Comparison of ENCODE assay signal across 17 cellular contexts in genomic region chr16:19711643-19712042, GRCh38. TPM values are rescaled to one million over a fixed set of nuclear protein-coding genes. Genes with fewer than 3 reads are reported as not detected.
DNase-seq lines count a peak whose midpoint lies in the region; ATAC-seq, FAIRE-seq and TF ChIP-seq lines count a peak whose summit lies in the region.
"Had no signal": no experiment of that assay in that cellular context is flagged by ENCODE, and none has a peak within 500 bp of the region (broad histone marks: within the 10 kb centered on the region; RNA-seq: fewer than 3 reads in every experiment).

No MANE protein-coding gene starts in this region.

- H2AFZ ChIP-seq in K562 (ENCODE audit: low read depth, low read length) (no peak overlapping the region), PC-9 (no peak overlapping the region)

- peaks cover 8 to 46% (median 23%) of the 10 kb centered on the region in 5 donors for H3K36me3 Mint-ChIP-seq in naive thymus-derived CD4-positive, alpha-beta T cell

- H3K4me3 Mint-ChIP-seq in naive thymus-derived CD4-positive, alpha-beta T cell = no peak overlapping the region
- H3K4me3 Mint-ChIP-seq: CD8-positive, alpha-beta T cell had no signal

- H3K9ac ChIP-seq in K562 (ENCODE audit: insufficient read depth in 1 of 2, low read depth in 2 of 2, low read length in 2 of 2) (peak overlapping the region in 1 of 2 experiments; percentile 54; a peak in 1 of 4 replicates), subcutaneous abdominal adipose tissue (ENCODE audit: low read length in 5 of 5) (no peak overlapping the region)

- peaks cover 11% of the 10 kb centered on the region for H3K9me1 ChIP-seq in K562 (ENCODE audit: control insufficient read depth, insufficient read depth, low read length)

- intact Hi-C loops in left ventricle myocardium inferior (cut with micrococcal nuclease) (no loop called here), Right ventricle myocardium superior (cut with DNase I) (no loop called here), K562 (cut with micrococcal nuclease) (no loop called here), lower lobe of right lung (cut with DNase I) (no loop called here), PC-9 (cut with micrococcal nuclease; ENCODE audit: unreplicated experiment) (loop anchor here (10.0 kb wide), 1 partner anchor 103 kb away; no protein-coding TSS in a partner anchor)
- intact Hi-C loops in naive thymus-derived CD4-positive, alpha-beta T cell (cut with micrococcal nuclease) = no loop called here

- H4K20me1 ChIP-seq in K562 (replicated peaks; ENCODE audit: control insufficient read depth, insufficient read depth, low read length) = peaks cover 36% of the 10 kb centered on the region; the same call in 1 of the 2 replicates
- H4K20me1 ChIP-seq in PC-9 (ENCODE audit: insufficient read depth) = peaks cover 23% of the 10 kb centered on the region

- DNase-seq in left ventricle myocardium inferior (no peak), Right ventricle myocardium superior (no peak), K562 (ENCODE audit: extremely low read depth in 1 of 4, low spot score in 3 of 4) (no peak), lower lobe of right lung (no peak), T-helper 9 cell (no peak), PC-9 (no peak)
- DNase-seq in naive thymus-derived CD4-positive, alpha-beta T cell = no peak
- DNase-seq: CD8-positive, alpha-beta T cell; DND-41; GF-D8; GOT3; MG63; NCI-H1105; NCI-H1694 treated with DMSO at 0.1 percent for 48 hours; NCI-H2171 treated with DMSO at 0.1 percent for 48 hours; NCI-H510A had no signal

- H3K27me3 Mint-ChIP-seq in naive thymus-derived CD4-positive, alpha-beta T cell = no peaks in the 10 kb centered on the region

- peak; percentile 35; the same call in 1 of the 2 replicates for TF ChIP-seq POLR2A in K562 (conservative IDR thresholded peaks at IDR 0.05)

- H3K79me2 ChIP-seq in K562 (ENCODE audit: control insufficient read depth, insufficient read depth, low read length) (peaks cover 72% of the 10 kb centered on the region), PC-9 (ENCODE audit: low read depth) (peaks cover 53% of the 10 kb centered on the region)

- no peak for ATAC-seq in Right ventricle myocardium superior (ENCODE audit: poor library complexity)
- ATAC-seq in K562 = no peak
- no peak for ATAC-seq in naive thymus-derived CD4-positive, alpha-beta T cell
- no peak for ATAC-seq in lower lobe of right lung
- ATAC-seq: CD8-positive, alpha-beta T cell had no signal

- POLR2A ChIA-PET in K562 (lab: Yijun Ruan, JAX) = interaction anchor here (1.1 kb wide), 1 partner anchor 15 kb away, joined by 5 read pairs; no protein-coding TSS in a partner anchor
- POLR2A ChIA-PET in naive thymus-derived CD4-positive, alpha-beta T cell (lab: Charles Lee) = no interaction called here
- POLR2A ChIA-PET in PC-9 (lab: Charles Lee; ENCODE audit: unreplicated experiment) = interaction anchor here (0.6 kb wide), 1 partner anchor 11 kb away, joined by 3 read pairs; no protein-coding TSS in a partner anchor

- no peak for TF ChIP-seq EP300 in K562 (IDR thresholded peaks at IDR 0.05; ENCODE audit: low read length)

- peaks cover 0 to 2% (median 0%) of the 10 kb centered on the region in 11 donors for H3K9me3 Mint-ChIP-seq in naive thymus-derived CD4-positive, alpha-beta T cell
- H3K9me3 Mint-ChIP-seq: CD8-positive, alpha-beta T cell had no signal

- H3K27me3 ChIP-seq in left ventricle myocardium inferior (ENCODE audit: low read depth) (no peaks in the 10 kb centered on the region), K562 (ENCODE audit: control insufficient read depth in 2 of 2, insufficient read depth in 2 of 2, low read length in 2 of 2) (no peaks in the 10 kb centered on the region), subcutaneous abdominal adipose tissue (ENCODE audit: control insufficient read depth in 5 of 5, insufficient read depth in 4 of 5, low read length in 5 of 5) (no peaks in the 10 kb centered on the region), lower lobe of right lung (ENCODE audit: low read depth) (no peaks in the 10 kb centered on the region), PC-9 (ENCODE audit: insufficient read depth, low read depth) (no peaks in the 10 kb centered on the region)
- H3K27me3 ChIP-seq in naive thymus-derived CD4-positive, alpha-beta T cell (ENCODE audit: control insufficient read depth in 2 of 2, insufficient read depth in 2 of 2, low read length in 2 of 2) = no peaks in the 10 kb centered on the region
- H3K27me3 ChIP-seq: MG63 had no signal

- peak overlapping the region in 6 of 9 donors; percentile 28 to 84 (median 48) for H3K27ac Mint-ChIP-seq in naive thymus-derived CD4-positive, alpha-beta T cell
- H3K27ac Mint-ChIP-seq: CD8-positive, alpha-beta T cell had no signal

- WGBS in K562 (ENCODE audit: insufficient coverage, low coverage, missing lambda C conversion rate) = 93% methylated on average over 12 of the region's 12 CpGs

- in situ Hi-C loops in K562 (cut with MboI) = no loop called here

- TF ChIP-seq CTCF in left ventricle myocardium inferior (IDR thresholded peaks at IDR 0.05; ENCODE audit: borderline replicate concordance) (no peak), K562 (IDR thresholded peaks at IDR 0.05 in 2 of 3, conservative IDR thresholded peaks at IDR 0.05 in 1 of 3; ENCODE audit: insufficient read depth in 2 of 3, low read depth in 1 of 3, low read length in 3 of 3) (no peak), lower lobe of right lung (IDR thresholded peaks at IDR 0.05) (no peak), PC-9 (conservative IDR thresholded peaks at IDR 0.05) (no peak)

- H3K4me1 ChIP-seq in left ventricle myocardium inferior (peaks cover 55% of the 10 kb centered on the region), K562 (replicated peaks in 1 of 2; ENCODE audit: control insufficient read depth in 2 of 2, insufficient read depth in 2 of 2, low read length in 2 of 2) (peaks cover 32 to 50% of the 10 kb centered on the region in 2 experiments; a peak in 4 of 5 replicates), subcutaneous abdominal adipose tissue (ENCODE audit: control insufficient read depth in 5 of 5, insufficient read depth in 5 of 5, low read length in 5 of 5) (peaks cover under 1 to 46% (median 12%) of the 10 kb centered on the region in 5 donors), lower lobe of right lung (peaks cover 12% of the 10 kb centered on the region), PC-9 (replicated peaks; ENCODE audit: insufficient read depth) (peaks cover 12% of the 10 kb centered on the region)
- H3K4me1 ChIP-seq in naive thymus-derived CD4-positive, alpha-beta T cell (ENCODE audit: control insufficient read depth in 2 of 2, insufficient read depth in 2 of 2, low read length in 2 of 2) = no peaks in the 10 kb centered on the region

- H3K27ac ChIP-seq in left ventricle myocardium inferior (replicated peaks) (peak overlapping the region; percentile 86), K562 (ENCODE audit: extremely low read depth, low read depth, low read length) (no peak overlapping the region; the same call in 2 of the 3 replicates), subcutaneous abdominal adipose tissue (ENCODE audit: low read depth, low read length) (peak overlapping the region; percentile 24), lower lobe of right lung (no peak overlapping the region), PC-9 (no peak overlapping the region)
- no peak overlapping the region for H3K27ac ChIP-seq in naive thymus-derived CD4-positive, alpha-beta T cell (ENCODE audit: low read depth, low read length)

- peaks cover 54% of the 10 kb centered on the region for H3K36me3 ChIP-seq in left ventricle myocardium inferior
- H3K36me3 ChIP-seq in K562 (ENCODE audit: control insufficient read depth, insufficient read depth, low read length) = peaks cover 93% of the 10 kb centered on the region
- H3K36me3 ChIP-seq in naive thymus-derived CD4-positive, alpha-beta T cell (ENCODE audit: control insufficient read depth in 2 of 3, insufficient read depth in 3 of 3, low read length in 3 of 3) = peaks cover 0 to 70% (median 11%) of the 10 kb centered on the region in 3 experiments
- peaks cover 0 to 57% (median 33%) of the 10 kb centered on the region in 5 donors for H3K36me3 ChIP-seq in subcutaneous abdominal adipose tissue (ENCODE audit: control insufficient read depth in 5 of 5, insufficient read depth in 5 of 5, low read length in 5 of 5)
- peaks cover 49% of the 10 kb centered on the region for H3K36me3 ChIP-seq in lower lobe of right lung
- H3K36me3 ChIP-seq in PC-9 (ENCODE audit: low read depth) = peaks cover 25% of the 10 kb centered on the region

- H3K4me3 ChIP-seq in left ventricle myocardium inferior = no peak overlapping the region
- H3K4me3 ChIP-seq in K562 = no peak overlapping the region
- no peak overlapping the region for H3K4me3 ChIP-seq in naive thymus-derived CD4-positive, alpha-beta T cell (ENCODE audit: low read length)
- no peak overlapping the region for H3K4me3 ChIP-seq in subcutaneous abdominal adipose tissue (ENCODE audit: low read depth in 1 of 5, low read length in 5 of 5)
- H3K4me3 ChIP-seq in lower lobe of right lung = no peak overlapping the region
- no peak overlapping the region for H3K4me3 ChIP-seq in PC-9
- H3K4me3 ChIP-seq: MG63 had no signal

- H3K9me3 ChIP-seq in left ventricle myocardium inferior (replicated peaks) (no peaks in the 10 kb centered on the region), K562 (replicated peaks; ENCODE audit: control insufficient read depth, insufficient read depth, low read depth, low read length) (no peaks in the 10 kb centered on the region), subcutaneous abdominal adipose tissue (ENCODE audit: control insufficient read depth in 5 of 5, low read length in 5 of 5) (no peaks in the 10 kb centered on the region), lower lobe of right lung (no peaks in the 10 kb centered on the region), PC-9 (ENCODE audit: insufficient read depth, low read depth) (no peaks in the 10 kb centered on the region)
- H3K9me3 ChIP-seq in naive thymus-derived CD4-positive, alpha-beta T cell (ENCODE audit: control insufficient read depth in 2 of 3, low read length in 3 of 3) = no peaks in the 10 kb centered on the region
- H3K9me3 ChIP-seq: MG63 had no signal

- CTCF ChIA-PET in K562 (lab: Yijun Ruan, JAX; ENCODE audit: low intra/inter-chr PET ratio) (no interaction called here), PC-9 (lab: Charles Lee) (no interaction called here)
- CTCF ChIA-PET in naive thymus-derived CD4-positive, alpha-beta T cell (lab: Charles Lee) = no interaction called here

- H3K4me1 Mint-ChIP-seq in naive thymus-derived CD4-positive, alpha-beta T cell = peaks cover 8 to 45% (median 34%) of the 10 kb centered on the region in 7 donors

- H3F3A ChIP-seq in PC-9 (ENCODE audit: insufficient read depth, low read depth) = peaks cover 14% of the 10 kb centered on the region

- no TSS peak for BruUV-seq in K562 (replicated peaks; lab: Mats Ljungman, UMichigan)
- no TSS peak for BruUV-seq in PC-9 (replicated peaks; lab: Mats Ljungman, UMichigan)

- H3K4me2 ChIP-seq in K562 (ENCODE audit: insufficient read depth, low read length) = no peak overlapping the region
- no peak overlapping the region for H3K4me2 ChIP-seq in PC-9

- FAIRE-seq in K562 (lab: Jason Lieb, UNC) = no peak

- no peaks in the 10 kb centered on the region for H3K9me2 ChIP-seq in PC-9 (ENCODE audit: insufficient read depth)

- TF ChIP-seq RAD21 in K562 (CRISPR knock-in tag; conservative IDR thresholded peaks at IDR 0.05 in 1 of 2, IDR thresholded peaks at IDR 0.05 in 1 of 2) = no peak

RNA-seq across cellular contexts. Expression of gene KNOP1, which starts 6.4 kb away (rescaled TPM):
- 6.7 TPM for total RNA-seq in left ventricle myocardium inferior
- total RNA-seq in Right ventricle myocardium superior = 6.2 TPM
- total RNA-seq in K562 (2011; cell fraction: chromatin; rRNA removed; ENCODE audit: low replicate concordance) = 52.3 and 57.2 TPM in 2 replicates
- total RNA-seq in K562 (2011; cell fraction: nucleolus; rRNA removed) = 32.2 and 36.4 TPM in 2 replicates
- 42.1 and 46.4 TPM in 2 replicates for total RNA-seq in K562 (2011; cell fraction: nucleoplasm; rRNA removed)
- 31.9 and 33.7 TPM in 2 replicates for total RNA-seq in K562 (2014; rRNA removed)
- total RNA-seq in K562 (2014; rRNA removed; fragmentation: Illumina TruSeq; extraction: Trizol) = 44.8 and 54.8 TPM in 2 replicates
- 53.1 and 53.4 TPM in 2 replicates for total RNA-seq in K562 (2015; rRNA removed; fragmentation: Illumina TruSeq; extraction: Trizol)
- total RNA-seq in K562 (2021) = 35.8 and 38.2 TPM in 2 replicates
- polyA plus RNA-seq in K562 (2011; rRNA removed) = 15.4 and 22.4 TPM in 2 replicates
- 9.7 and 11.0 TPM in 2 replicates for polyA plus RNA-seq in K562 (2011; cell fraction: cytosol; rRNA removed)
- polyA plus RNA-seq in K562 (2011; cell fraction: nucleus; rRNA removed) = 15.8 and 17.5 TPM in 2 replicates
- polyA plus RNA-seq in K562 (2012) = 18.9 and 30.8 TPM in 2 replicates
- polyA plus RNA-seq in K562 (2014; fragmentation: Illumina TruSeq; extraction: Trizol) = 43.0 and 57.6 TPM in 2 replicates
- polyA plus RNA-seq in K562 (2014; fragmentation: Nextera tagmentation; extraction: Ambion mirVana) = 10 to 100 TPM; 39.3 to 50.9 TPM
- 38.6 and 48.6 TPM in 2 replicates for polyA plus RNA-seq in K562 (2014; rRNA removed)
- 26.5 and 31.7 TPM in 2 replicates for polyA minus RNA-seq in K562 (2011; rRNA and poly(A)+ RNA removed)
- 12.3 and 13.9 TPM in 2 replicates for polyA minus RNA-seq in K562 (2011; cell fraction: cytosol; rRNA and poly(A)+ RNA removed)
- polyA minus RNA-seq in K562 (2011; cell fraction: nucleus; rRNA and poly(A)+ RNA removed) = 10.8 and 15.9 TPM in 2 replicates
- 10 to 100 TPM in 3 of 5 experiments, 1 to 10 TPM in 2; 6.4 to 20.6 (median 18.5) TPM for total RNA-seq in naive thymus-derived CD4-positive, alpha-beta T cell
- 10 to 100 TPM in 1 of 2 donors, 1 to 10 TPM in 1; 9.8 to 13.4 TPM for polyA plus RNA-seq in naive thymus-derived CD4-positive, alpha-beta T cell
- total RNA-seq in lower lobe of right lung = 10.9 TPM
- total RNA-seq in PC-9 (2021) = 60.4 TPM in 2 replicates

RNA-seq across cellular contexts. Expression of gene IQCK, which starts 6.4 kb away (rescaled TPM):
- total RNA-seq in left ventricle myocardium inferior (6.0 TPM), Right ventricle myocardium superior (6.5 TPM), K562 (2014; rRNA removed) (4.9 and 6.4 TPM in 2 replicates), K562 (2014; rRNA removed; fragmentation: Illumina TruSeq; extraction: Trizol) (5.4 and 5.7 TPM in 2 replicates), K562 (2015; rRNA removed; fragmentation: Illumina TruSeq; extraction: Trizol) (5.3 and 5.6 TPM in 2 replicates), K562 (2021) (6.2 and 7.3 TPM in 2 replicates), lower lobe of right lung (14.1 TPM), PC-9 (2021) (21.0 and 21.6 TPM in 2 replicates)
- total RNA-seq in K562 (2011; cell fraction: chromatin; rRNA removed; ENCODE audit: low replicate concordance) = 18.2 and 23.3 TPM in 2 replicates
- total RNA-seq in K562 (2011; cell fraction: nucleolus; rRNA removed) = 13.7 and 15.2 TPM in 2 replicates
- total RNA-seq in K562 (2011; cell fraction: nucleoplasm; rRNA removed) = 13.3 and 25.6 TPM in 2 replicates
- polyA plus RNA-seq in K562 (2011; rRNA removed) (8.8 and 10.1 TPM in 2 replicates), K562 (2014; fragmentation: Illumina TruSeq; extraction: Trizol) (7.8 and 9.2 TPM in 2 replicates), K562 (2014; fragmentation: Nextera tagmentation; extraction: Ambion mirVana) (10 to 100 TPM in 1 of 2 experiments, 1 to 10 TPM in 1; 9.6 to 12.2 TPM), K562 (2014; rRNA removed) (4.7 and 5.2 TPM in 2 replicates)
- polyA plus RNA-seq in K562 (2011; cell fraction: cytosol; rRNA removed) = 5.8 and 10.0 TPM in 2 replicates
- polyA plus RNA-seq in K562 (2011; cell fraction: nucleus; rRNA removed) = 13.9 and 14.2 TPM in 2 replicates
- polyA plus RNA-seq in K562 (2012) = 4.5 and 5.6 TPM in 2 replicates
- polyA minus RNA-seq in K562 (2011; rRNA and poly(A)+ RNA removed) = 11.1 and 11.2 TPM in 2 replicates
- polyA minus RNA-seq in K562 (2011; cell fraction: cytosol; rRNA and poly(A)+ RNA removed) = 3.5 and 10.8 TPM in 2 replicates
- polyA minus RNA-seq in K562 (2011; cell fraction: nucleus; rRNA and poly(A)+ RNA removed) = 12.0 and 14.2 TPM in 2 replicates
- 1 to 10 TPM in 4 of 5 experiments, under 1 TPM in 1; 0.48 to 4.1 (median 2.6) TPM for total RNA-seq in naive thymus-derived CD4-positive, alpha-beta T cell
- 1 to 10 TPM; 3.5 to 5.0 TPM for polyA plus RNA-seq in naive thymus-derived CD4-positive, alpha-beta T cell

Comparison
In these comparisons a context has a peak if more than half of its experiments do, and no peak if none do; other contexts are left out.
1. H3K27ac ChIP-seq: peak in left ventricle myocardium inferior (single experiment) and subcutaneous abdominal adipose tissue (single experiment); none in K562 (single experiment), naive thymus-derived CD4-positive, alpha-beta T cell (single experiment), lower lobe of right lung (single experiment) and PC-9 (single experiment).